9 cellular contexts compared by ENCODE assay signal in genomic region chr4:22389240-22389871, GRCh38.
DNase-seq lines count a peak whose midpoint lies in the region; ATAC-seq and TF ChIP-seq lines count a peak whose summit lies in the region.
"Had no signal": no experiment of that assay in that cellular context is flagged by ENCODE, and none has a peak within 500 bp of the region (broad histone marks: within the 10 kb centered on the region; RNA-seq: fewer than 3 reads in every experiment).

No MANE protein-coding gene starts in this region.

- H2BK120ac ChIP-seq in mesenchymal stem cell (ENCODE audit: low read depth, low read length), result no peak overlapping the region

- H2AK5ac ChIP-seq in mesenchymal stem cell (ENCODE audit: low read length, severe bottlenecking), result peak overlapping the region; percentile 31

- no peak overlapping the region for H3K4me2 ChIP-seq in GM23338
- H3K4me2 ChIP-seq in mesenchymal stem cell (ENCODE audit: low read length, poor library complexity, severe bottlenecking), result no peak overlapping the region

- peaks cover 11% of the 10 kb centered on the region; the same call in 1 of the 2 replicates for H3K36me3 ChIP-seq in GM23338 (ENCODE audit: insufficient read depth)
- H3K36me3 ChIP-seq in endodermal cell (ENCODE audit: control insufficient read depth, insufficient read depth, low read length), result peaks cover 47% of the 10 kb centered on the region
- peaks cover 7 to 11% of the 10 kb centered on the region in 2 experiments for H3K36me3 ChIP-seq in mesenchymal stem cell (ENCODE audit: control insufficient read depth in 1 of 2, insufficient read depth in 2 of 2, low read depth in 1 of 2, low read length in 2 of 2)
- H3K36me3 ChIP-seq in thyroid gland, result peaks cover 0 to 10% of the 10 kb centered on the region in 2 donors

- TF ChIP-seq POLR2A in thyroid gland (IDR thresholded peaks at IDR 0.05), result no peak

- no peaks in the 10 kb centered on the region for H3K79me2 ChIP-seq in GM23338 (replicated peaks; ENCODE audit: insufficient read depth)

- H4K20me1 ChIP-seq in GM23338 (replicated peaks; ENCODE audit: insufficient read depth), result no peaks in the 10 kb centered on the region

- intact Hi-C loops in thyroid gland (cut with DNase I), result no loop called here

- H3K27ac ChIP-seq in GM23338 (ENCODE audit: low read depth), result no peak overlapping the region
- H3K27ac ChIP-seq in endodermal cell (ENCODE audit: low read depth, low read length), result no peak overlapping the region
- no peak overlapping the region for H3K27ac ChIP-seq in mesenchymal stem cell (ENCODE audit: low read length, poor library complexity, severe bottlenecking)
- H3K27ac ChIP-seq in thyroid gland, result no peak overlapping the region

- peak; percentile 86 to 95 for TF ChIP-seq CTCF in GM23338 (conservative IDR thresholded peaks at IDR 0.05; ENCODE audit: low read depth in 2 of 2)
- TF ChIP-seq CTCF in endodermal cell (conservative IDR thresholded peaks at IDR 0.05), result peak; percentile 97
- peak in 5 of 6 experiments; percentile 60 to 86 (median 71) for TF ChIP-seq CTCF in thyroid gland (IDR thresholded peaks at IDR 0.05)

- H3K9me3 ChIP-seq in endodermal cell (ENCODE audit: control insufficient read depth, low read length) (no peaks in the 10 kb centered on the region), mesenchymal stem cell (ENCODE audit: control insufficient read depth, low read length) (no peaks in the 10 kb centered on the region), thyroid gland (no peaks in the 10 kb centered on the region)

- no peak overlapping the region for H2BK15ac ChIP-seq in mesenchymal stem cell (ENCODE audit: low read depth, poor library complexity, severe bottlenecking)

- H3K4me3 Mint-ChIP-seq in GM23338, result no peak overlapping the region
- no peak overlapping the region for H3K4me3 Mint-ChIP-seq in T-helper 2 cell treated with Interferon-gamma antibody and Interleukin-4, amounts not matched to agents 5 μg/mL and 100 μg/mL, for 36 hours
- H3K4me3 Mint-ChIP-seq in endodermal cell, result no peak overlapping the region
- H3K4me3 Mint-ChIP-seq: activated naive CD8-positive, alpha-beta T cell had no signal

- H3K4me3 ChIP-seq in GM23338 (no peak overlapping the region), endodermal cell (ENCODE audit: low read length) (no peak overlapping the region), mesenchymal stem cell (ENCODE audit: insufficient read depth in 1 of 2, low read depth in 1 of 2, low read length in 2 of 2) (no peak overlapping the region), thyroid gland (replicated peaks in 1 of 3) (no peak overlapping the region)

- peak; percentile 76 for ATAC-seq in GM23338

- H3K4me1 ChIP-seq in GM23338 (ENCODE audit: insufficient read depth), result no peaks in the 10 kb centered on the region
- no peaks in the 10 kb centered on the region for H3K4me1 ChIP-seq in endodermal cell (ENCODE audit: control insufficient read depth, insufficient read depth, low read length)
- peaks cover 2% of the 10 kb centered on the region for H3K4me1 ChIP-seq in mesenchymal stem cell (ENCODE audit: control insufficient read depth, insufficient read depth, low read depth, low read length)
- no peaks in the 10 kb centered on the region for H3K4me1 ChIP-seq in thyroid gland

- no peak overlapping the region for H3K18ac ChIP-seq in mesenchymal stem cell (ENCODE audit: low read depth in 1 of 2, low read length in 2 of 2)

- H4K91ac ChIP-seq in mesenchymal stem cell (ENCODE audit: low read length), result no peak overlapping the region

- peak; percentile 56 for DNase-seq in DMS 273 (lab: John Stamatoyannopoulos, UW; ENCODE audit: unreplicated experiment)
- no peak for DNase-seq in DMS 273 treated with DMSO at 0.1 percent for 48 hours (lab: John Stamatoyannopoulos, UW)
- peak; percentile 80 for DNase-seq in GM23338 (ENCODE audit: low spot score)
- peak; percentile 66 for DNase-seq in MV-4-11 (lab: John Stamatoyannopoulos, UW)
- peak; percentile 19 for DNase-seq in T-helper 2 cell treated with Interferon-gamma antibody and Interleukin-4, amounts not matched to agents 5 μg/mL and 100 μg/mL, for 36 hours (ENCODE audit: low spot score)
- DNase-seq in endodermal cell, result peak; percentile 82
- DNase-seq in mesenchymal stem cell, result peak; percentile 80
- DNase-seq in thyroid gland, result peak; percentile 58 to 64

- H2BK12ac ChIP-seq in mesenchymal stem cell (ENCODE audit: low read length in 2 of 2), result peak overlapping the region in 1 of 2 experiments; percentile 31

- no peaks in the 10 kb centered on the region; the same call in 2 of the 3 replicates for H3K9me3 Mint-ChIP-seq in GM23338
- H3K9me3 Mint-ChIP-seq in T-helper 2 cell treated with Interferon-gamma antibody and Interleukin-4, amounts not matched to agents 5 μg/mL and 100 μg/mL, for 36 hours, result no peaks in the 10 kb centered on the region
- no peaks in the 10 kb centered on the region for H3K9me3 Mint-ChIP-seq in endodermal cell

- H2BK5ac ChIP-seq in mesenchymal stem cell (ENCODE audit: low read depth, low read length, poor library complexity, severe bottlenecking), result no peak overlapping the region

- H3K9ac ChIP-seq in endodermal cell (ENCODE audit: extremely low read depth, low read length, poor library complexity, severe bottlenecking) (no peak overlapping the region), mesenchymal stem cell (ENCODE audit: low read length) (no peak overlapping the region)

- H2AFZ ChIP-seq in GM23338, result no peak overlapping the region
- no peak overlapping the region for H2AFZ ChIP-seq in mesenchymal stem cell (ENCODE audit: low read depth, low read length)

- H3K27me3 Mint-ChIP-seq in GM23338 (ENCODE audit: insufficient read depth, low read depth, poor library complexity) (no peaks in the 10 kb centered on the region), endodermal cell (ENCODE audit: insufficient read depth) (no peaks in the 10 kb centered on the region)
- H3K27me3 Mint-ChIP-seq in T-helper 2 cell treated with Interferon-gamma antibody and Interleukin-4, amounts not matched to agents 5 μg/mL and 100 μg/mL, for 36 hours (ENCODE audit: low read depth), result no peaks in the 10 kb centered on the region
- H3K27me3 Mint-ChIP-seq: activated naive CD8-positive, alpha-beta T cell had no signal

- H3K23ac ChIP-seq in mesenchymal stem cell (ENCODE audit: low read length in 2 of 2), result no peak overlapping the region

- no peak overlapping the region for H3K4ac ChIP-seq in mesenchymal stem cell (ENCODE audit: low read depth in 1 of 2, low read length in 2 of 2)

- 0 out of 2 replicates have a peak overlapping the region, but pooled peaks have one; percentile 53 for H3K27ac Mint-ChIP-seq in GM23338
- H3K27ac Mint-ChIP-seq in T-helper 2 cell treated with Interferon-gamma antibody and Interleukin-4, amounts not matched to agents 5 μg/mL and 100 μg/mL, for 36 hours, result no peak overlapping the region
- no peak overlapping the region for H3K27ac Mint-ChIP-seq in endodermal cell
- H3K27ac Mint-ChIP-seq: activated naive CD8-positive, alpha-beta T cell had no signal

- no peak overlapping the region for H4K8ac ChIP-seq in mesenchymal stem cell (ENCODE audit: low read length)

- 60 to 61% methylated on average over 2 to 3 of the region's 3 CpGs for WGBS in endodermal cell (ENCODE audit: insufficient coverage in 1 of 2, insufficient read length in 1 of 2), 2 experiments
- WGBS in mesenchymal stem cell, result 50% methylated on average over 2 of the region's 3 CpGs
- 38% methylated on average over 3 of the region's 3 CpGs for WGBS in thyroid gland, 2 donors

- no peaks in the 10 kb centered on the region for H3F3A ChIP-seq in GM23338 (replicated peaks; ENCODE audit: low read depth)

- peaks cover 2% of the 10 kb centered on the region for H3K79me1 ChIP-seq in mesenchymal stem cell (replicated peaks; ENCODE audit: low read length, poor library complexity, severe bottlenecking)

- H3K36me3 Mint-ChIP-seq in GM23338 (ENCODE audit: low read depth) (peaks cover 29% of the 10 kb centered on the region), endodermal cell (ENCODE audit: low read depth) (peaks cover 20% of the 10 kb centered on the region)
- H3K36me3 Mint-ChIP-seq in T-helper 2 cell treated with Interferon-gamma antibody and Interleukin-4, amounts not matched to agents 5 μg/mL and 100 μg/mL, for 36 hours (ENCODE audit: low read depth), result peaks cover 9% of the 10 kb centered on the region
- H3K36me3 Mint-ChIP-seq: activated naive CD8-positive, alpha-beta T cell had no signal

- no peaks in the 10 kb centered on the region for H3K27me3 ChIP-seq in GM23338 (ENCODE audit: insufficient read depth)
- H3K27me3 ChIP-seq in endodermal cell (ENCODE audit: control insufficient read depth, insufficient read depth, low read length, poor library complexity, severe bottlenecking), result no peaks in the 10 kb centered on the region
- no peaks in the 10 kb centered on the region for H3K27me3 ChIP-seq in mesenchymal stem cell (ENCODE audit: control insufficient read depth in 1 of 2, insufficient read depth in 1 of 2, low read length in 2 of 2)
- H3K27me3 ChIP-seq in thyroid gland, result no peaks in the 10 kb centered on the region

- H3K4me1 Mint-ChIP-seq in GM23338 (no peaks in the 10 kb centered on the region), endodermal cell (peaks cover 4% of the 10 kb centered on the region)
- peaks cover 6% of the 10 kb centered on the region for H3K4me1 Mint-ChIP-seq in T-helper 2 cell treated with Interferon-gamma antibody and Interleukin-4, amounts not matched to agents 5 μg/mL and 100 μg/mL, for 36 hours (ENCODE audit: low read depth)

- H3K14ac ChIP-seq in mesenchymal stem cell (ENCODE audit: low read length in 2 of 2), result no peak overlapping the region

- no peaks in the 10 kb centered on the region for H3K9me2 ChIP-seq in GM23338 (ENCODE audit: insufficient read depth)

TF ChIP-seq in GM23338, 12 proteins besides CTCF, POLR2A, EP300 and RAD21 (continues in another document):
- TF ChIP-seq JUNB (IDR thresholded peaks at IDR 0.05; ENCODE audit: unreplicated experiment), result no peak
- no peak for TF ChIP-seq NANOG (IDR thresholded peaks at IDR 0.05; ENCODE audit: borderline replicate concordance)
- TF ChIP-seq EZH2 (IDR thresholded peaks at IDR 0.05; ENCODE audit: low read depth, unreplicated experiment), result no peak
- no peak for TF ChIP-seq ETS1 (IDR thresholded peaks at IDR 0.05)
- TF ChIP-seq EZH2phosphoT487 (IDR thresholded peaks at IDR 0.05; ENCODE audit: unreplicated experiment), result no peak
- no peak for TF ChIP-seq POLR2AphosphoS5 (IDR thresholded peaks at IDR 0.05; ENCODE audit: low read depth)
- TF ChIP-seq CREB1 (CRISPR knock-in tag; IDR thresholded peaks at IDR 0.05; ENCODE audit: low read depth), result no peak
